In genomic region chr16:4032768-4033167, GRCh38 we compare ENCODE assay signal across 9 cellular contexts.
A peak's percentile ranks its signal among the peaks of the same experiment; 100 is the strongest.
DNase-seq lines count a peak whose midpoint lies in the region; ATAC-seq and TF ChIP-seq lines count a peak whose summit lies in the region.
"Had no signal": no experiment of that assay in that cellular context is flagged by ENCODE, and none has a peak within 500 bp of the region (broad histone marks: within the 10 kb centered on the region; RNA-seq: fewer than 3 reads in every experiment).

No MANE protein-coding gene starts in this region.

- in situ Hi-C loops in GM13976 (cut with MboI; ENCODE audit: low sequenced_read_pairs, unreplicated experiment) = no loop called here

- H3K4me1 Mint-ChIP-seq in activated CD8-positive, alpha-beta T cell treated with anti-CD3 and anti-CD28 coated beads for 36 hours (ENCODE audit: low read depth) = peaks cover 11% of the 10 kb centered on the region
- H3K4me1 Mint-ChIP-seq in memory B cell = peaks cover 5% of the 10 kb centered on the region
- H3K4me1 Mint-ChIP-seq in activated T-helper 1 cell treated with anti-CD3 and anti-CD28 coated beads, Interleukin-12 subunit alpha, Interleukin-12 subunit beta, Interleukin-2, Interleukin-4 antibody, amounts not matched to agents 30 ng/mL and 10 ng/mL and 1 ng/mL, durations not matched to agents 14 hours and 24 hours and 36 hours (ENCODE audit: low read depth) = no peaks in the 10 kb centered on the region

- no peaks in the 10 kb centered on the region for H3K9me3 Mint-ChIP-seq in activated CD8-positive, alpha-beta T cell treated with anti-CD3 and anti-CD28 coated beads for 36 hours
- H3K9me3 Mint-ChIP-seq in memory B cell = no peaks in the 10 kb centered on the region
- no peaks in the 10 kb centered on the region for H3K9me3 Mint-ChIP-seq in activated T-helper 1 cell treated with anti-CD3 and anti-CD28 coated beads, Interleukin-12 subunit alpha, Interleukin-12 subunit beta, Interleukin-2, Interleukin-4 antibody, amounts not matched to agents 30 ng/mL and 10 ng/mL and 1 ng/mL, durations not matched to agents 14 hours and 24 hours and 36 hours

- no peak overlapping the region for H3K27ac Mint-ChIP-seq in activated CD8-positive, alpha-beta T cell treated with anti-CD3 and anti-CD28 coated beads for 36 hours
- no peak overlapping the region for H3K27ac Mint-ChIP-seq in memory B cell
- no peak overlapping the region for H3K27ac Mint-ChIP-seq in activated T-helper 1 cell treated with anti-CD3 and anti-CD28 coated beads, Interleukin-12 subunit alpha, Interleukin-12 subunit beta, Interleukin-2, Interleukin-4 antibody, amounts not matched to agents 30 ng/mL and 10 ng/mL and 1 ng/mL, durations not matched to agents 14 hours and 24 hours and 36 hours

- no peak overlapping the region for H3K4me3 Mint-ChIP-seq in activated CD8-positive, alpha-beta T cell treated with anti-CD3 and anti-CD28 coated beads for 36 hours
- no peak overlapping the region for H3K4me3 Mint-ChIP-seq in memory B cell
- H3K4me3 Mint-ChIP-seq in activated T-helper 1 cell treated with anti-CD3 and anti-CD28 coated beads, Interleukin-12 subunit alpha, Interleukin-12 subunit beta, Interleukin-2, Interleukin-4 antibody, amounts not matched to agents 30 ng/mL and 10 ng/mL and 1 ng/mL, durations not matched to agents 14 hours and 24 hours and 36 hours = no peak overlapping the region

- CTCF ChIA-PET in activated CD8-positive, alpha-beta T cell treated with anti-CD3 and anti-CD28 coated beads for 36 hours (lab: Charles Lee) = interaction anchor here (0.9 kb wide), 1 partner anchor 21 kb away, joined by 3 read pairs; no protein-coding TSS in a partner anchor

- no peaks in the 10 kb centered on the region for H3K27me3 Mint-ChIP-seq in activated CD8-positive, alpha-beta T cell treated with anti-CD3 and anti-CD28 coated beads for 36 hours
- H3K27me3 Mint-ChIP-seq in memory B cell = peaks cover 8% of the 10 kb centered on the region
- H3K27me3 Mint-ChIP-seq in activated T-helper 1 cell treated with anti-CD3 and anti-CD28 coated beads, Interleukin-12 subunit alpha, Interleukin-12 subunit beta, Interleukin-2, Interleukin-4 antibody, amounts not matched to agents 30 ng/mL and 10 ng/mL and 1 ng/mL, durations not matched to agents 14 hours and 24 hours and 36 hours (ENCODE audit: insufficient read depth) = peaks cover 6% of the 10 kb centered on the region

- TF ChIP-seq CTCF in activated CD8-positive, alpha-beta T cell treated with anti-CD3 and anti-CD28 coated beads for 36 hours (IDR thresholded peaks at IDR 0.05) = no peak
- TF ChIP-seq CTCF in GM13976 (IDR thresholded peaks at IDR 0.05; ENCODE audit: borderline replicate concordance, control extremely low read depth, extremely low read depth, insufficient read depth, missing control alignments) = no peak

- DNase-seq in stimulated activated CD4-positive, alpha-beta T cell treated with anti-CD3 and anti-CD28 coated beads, Interleukin-4, amount 100 ng/mL, for 1 hour = peak; percentile 4
- no peak for DNase-seq in stimulated activated CD4-positive, alpha-beta T cell treated with anti-CD3 and anti-CD28 coated beads, Interleukin-12 subunit alpha, Interleukin-12 subunit beta, amount 100 ng/mL, for 4 hours
- DNase-seq in activated CD8-positive, alpha-beta T cell treated with anti-CD3 and anti-CD28 coated beads for 36 hours = peak; percentile 46
- DNase-seq in memory B cell (ENCODE audit: low spot score in 2 of 2) (peak in 1 of 2 donors; percentile 34), NCI-H1105 (lab: John Stamatoyannopoulos, UW) (no peak), GM13976 (ENCODE audit: low spot score) (no peak), cerebellar nuclear complex (lab: John Stamatoyannopoulos, UW) (no peak)
- no peak for DNase-seq in activated T-helper 1 cell treated with anti-CD3 and anti-CD28 coated beads, Interleukin-12 subunit alpha, Interleukin-12 subunit beta, Interleukin-2, Interleukin-4 antibody, amounts not matched to agents 30 ng/mL and 10 ng/mL and 1 ng/mL, durations not matched to agents 14 hours and 24 hours and 36 hours (ENCODE audit: low spot score)
- DNase-seq: NCI-H748 treated with DMSO at 0.1 percent for 48 hours had no signal

- no peaks in the 10 kb centered on the region for H3K36me3 Mint-ChIP-seq in activated CD8-positive, alpha-beta T cell treated with anti-CD3 and anti-CD28 coated beads for 36 hours (ENCODE audit: low read depth)
- peaks cover 3% of the 10 kb centered on the region for H3K36me3 Mint-ChIP-seq in memory B cell
- no peaks in the 10 kb centered on the region for H3K36me3 Mint-ChIP-seq in activated T-helper 1 cell treated with anti-CD3 and anti-CD28 coated beads, Interleukin-12 subunit alpha, Interleukin-12 subunit beta, Interleukin-2, Interleukin-4 antibody, amounts not matched to agents 30 ng/mL and 10 ng/mL and 1 ng/mL, durations not matched to agents 14 hours and 24 hours and 36 hours (ENCODE audit: low read depth)

- intact Hi-C loops in activated CD8-positive, alpha-beta T cell treated with anti-CD3 and anti-CD28 coated beads for 36 hours (cut with micrococcal nuclease) = no loop called here
- intact Hi-C loops in activated T-helper 1 cell treated with anti-CD3 and anti-CD28 coated beads, Interleukin-12 subunit alpha, Interleukin-12 subunit beta, Interleukin-2, Interleukin-4 antibody, amounts not matched to agents 30 ng/mL and 10 ng/mL and 1 ng/mL, durations not matched to agents 14 hours and 24 hours and 36 hours (cut with micrococcal nuclease) = no loop called here

- POLR2A ChIA-PET in activated CD8-positive, alpha-beta T cell treated with anti-CD3 and anti-CD28 coated beads for 36 hours (lab: Charles Lee) = no interaction called here

- ATAC-seq in activated CD8-positive, alpha-beta T cell treated with anti-CD3 and anti-CD28 coated beads for 36 hours = peak; percentile 64
- peak; percentile 98 for ATAC-seq in memory B cell (ENCODE audit: low read depth)

Comparison
In these comparisons a context has a peak if more than half of its experiments do, and no peak if none do; other contexts are left out.
1. DNase-seq: peak in stimulated activated CD4-positive, alpha-beta T cell treated with anti-CD3 and anti-CD28 coated beads, Interleukin-4, amount 100 ng/mL, for 1 hour (single experiment) and activated CD8-positive, alpha-beta T cell treated with anti-CD3 and anti-CD28 coated beads for 36 hours (single experiment); none in stimulated activated CD4-positive, alpha-beta T cell treated with anti-CD3 and anti-CD28 coated beads, Interleukin-12 subunit alpha, Interleukin-12 subunit beta, amount 100 ng/mL, for 4 hours (single experiment), NCI-H1105 (single experiment), activated T-helper 1 cell treated with anti-CD3 and anti-CD28 coated beads, Interleukin-12 subunit alpha, Interleukin-12 subunit beta, Interleukin-2, Interleukin-4 antibody, amounts not matched to agents 30 ng/mL and 10 ng/mL and 1 ng/mL, durations not matched to agents 14 hours and 24 hours and 36 hours (single experiment), GM13976 (single experiment) and cerebellar nuclear complex (0 of 2).